Comparison of ENCODE assay signal across 18 cellular contexts in genomic region chr7:56175784-56176183, GRCh38. TPM values are rescaled to one million over a fixed set of nuclear protein-coding genes. Genes with fewer than 3 reads are reported as not detected.
DNase-seq lines count a peak whose midpoint lies in the region; ATAC-seq and TF ChIP-seq lines count a peak whose summit lies in the region.
"Had no signal": no experiment of that assay in that cellular context is flagged by ENCODE, and none has a peak within 500 bp of the region (broad histone marks: within the 10 kb centered on the region; RNA-seq: fewer than 3 reads in every experiment).

No MANE protein-coding gene starts in this region.

- no peak overlapping the region for H3K27ac ChIP-seq in heart right ventricle
- H3K27ac ChIP-seq in gastrocnemius medialis: peak overlapping the region in 1 of 4 donors; percentile 36
- H3K27ac ChIP-seq in vagina: no peak overlapping the region

- H3K36me3 ChIP-seq in heart right ventricle (no peaks in the 10 kb centered on the region), gastrocnemius medialis (no peaks in the 10 kb centered on the region), vagina (no peaks in the 10 kb centered on the region)

- DNase-seq in heart right ventricle (no peak), Right ventricle myocardium inferior (ENCODE audit: missing footprints) (no peak), fibroblast of mammary gland (ENCODE audit: low read depth) (peak; percentile 1), gastrocnemius medialis (no peak), vagina (ENCODE audit: extremely low spot score in 2 of 2) (no peak), iPS-NIHi7 (ENCODE audit: extremely low spot score) (no peak)
- no peak for DNase-seq in NK-92 treated with Interleukin-12 subunit alpha and Interleukin-12 subunit beta, amount 100 ng/mL, for 24 hours (lab: John Stamatoyannopoulos, UW)
- DNase-seq: activated CD4-positive, alpha-beta memory T cell treated with anti-CD3 and anti-CD28 coated beads for 36 hours; activated T-cell treated with anti-CD3 and anti-CD28 coated beads, Interleukin-2, amount 50 U/mL, for 48 hours; CD4-positive, alpha-beta memory T cell; immature natural killer cell; NCI-H1436 treated with DMSO at 0.1 percent for 48 hours; PC-3; stimulated activated naive CD4-positive, alpha-beta T cell treated with Interleukin-2 at 50 U/mL for 16 hours had no signal

- intact Hi-C loops in heart right ventricle (cut with DNase I) (no loop called here), Right ventricle myocardium inferior (cut with DNase I) (no loop called here), gastrocnemius medialis (cut with DNase I; ENCODE audit: low total_unique reads) (no loop called here), vagina (cut with DNase I) (no loop called here)

- no peak for TF ChIP-seq POLR2A in gastrocnemius medialis (IDR thresholded peaks at IDR 0.05)
- no peak for TF ChIP-seq POLR2A in vagina (IDR thresholded peaks at IDR 0.05)

- ATAC-seq in heart right ventricle: peak in 3 of 8 donors; percentile 34 to 43 (median 41)
- no peak for ATAC-seq in Right ventricle myocardium inferior
- no peak for ATAC-seq in gastrocnemius medialis
- ATAC-seq in GM21447 (IDR thresholded peaks at IDR 0.05; ENCODE audit: unreplicated experiment): no peak
- ATAC-seq: PC-3 had no signal

- H3K9me3 ChIP-seq in heart right ventricle: peaks cover 0 to 20% (median 0%) of the 10 kb centered on the region in 11 donors
- H3K9me3 ChIP-seq in gastrocnemius medialis: no peaks in the 10 kb centered on the region
- H3K9me3 ChIP-seq in vagina: no peaks in the 10 kb centered on the region

- WGBS in heart right ventricle, 2 donors: 35 to 49% methylated on average over 14 of the region's 14 CpGs

- TF ChIP-seq CTCF in heart right ventricle (IDR thresholded peaks at IDR 0.05) (no peak), fibroblast of mammary gland (conservative IDR thresholded peaks at IDR 0.05; ENCODE audit: control insufficient read depth, insufficient read depth, low read depth, low read length) (no peak), gastrocnemius medialis (IDR thresholded peaks at IDR 0.05 in 4 of 5, conservative IDR thresholded peaks at IDR 0.05 in 1 of 5) (no peak), vagina (IDR thresholded peaks at IDR 0.05) (no peak)

- H3K4me1 ChIP-seq in heart right ventricle (peaks cover 0 to 16% (median 4%) of the 10 kb centered on the region in 9 donors), gastrocnemius medialis (no peaks in the 10 kb centered on the region), vagina (peaks cover 10% of the 10 kb centered on the region)

- in situ Hi-C loops in gastrocnemius medialis (cut with MboI; ENCODE audit: low sequenced_read_pairs in 4 of 4): no loop called here

- H3K27me3 ChIP-seq in heart right ventricle (peaks cover 4 to 58% (median 32%) of the 10 kb centered on the region in 7 donors), gastrocnemius medialis (peaks cover 0 to 6% (median 0%) of the 10 kb centered on the region in 3 donors), vagina (no peaks in the 10 kb centered on the region)

- peak overlapping the region; percentile 35 to 61 (median 46) for H3K4me3 ChIP-seq in heart right ventricle
- no peak overlapping the region for H3K4me3 ChIP-seq in fibroblast of mammary gland (ENCODE audit: control insufficient read depth, low read depth, low read length)
- H3K4me3 ChIP-seq in gastrocnemius medialis: peak overlapping the region; percentile 41 to 64 (median 58)
- H3K4me3 ChIP-seq in vagina: peak overlapping the region; percentile 36 to 50
- H3K4me3 ChIP-seq: smooth muscle cell had no signal

RNA-seq across cellular contexts. Expression of gene NUPR2, which starts 59.6 kb away (rescaled TPM):
- not detected for total RNA-seq in heart right ventricle
- not detected for polyA plus RNA-seq in heart right ventricle
- not detected for total RNA-seq in Right ventricle myocardium inferior
- total RNA-seq in gastrocnemius medialis: not detected
- total RNA-seq in vagina: not detected
- total RNA-seq: activated CD4-positive, alpha-beta memory T cell treated with anti-CD3 and anti-CD28 coated beads for 36 hours; H1; NCI-H460; PC-3; smooth muscle cell had no signal
- polyA plus RNA-seq: H1, immature natural killer cell, smooth muscle cell had no signal
